ENCODE assay signal across 8 cellular contexts in the genomic region with DNA sequence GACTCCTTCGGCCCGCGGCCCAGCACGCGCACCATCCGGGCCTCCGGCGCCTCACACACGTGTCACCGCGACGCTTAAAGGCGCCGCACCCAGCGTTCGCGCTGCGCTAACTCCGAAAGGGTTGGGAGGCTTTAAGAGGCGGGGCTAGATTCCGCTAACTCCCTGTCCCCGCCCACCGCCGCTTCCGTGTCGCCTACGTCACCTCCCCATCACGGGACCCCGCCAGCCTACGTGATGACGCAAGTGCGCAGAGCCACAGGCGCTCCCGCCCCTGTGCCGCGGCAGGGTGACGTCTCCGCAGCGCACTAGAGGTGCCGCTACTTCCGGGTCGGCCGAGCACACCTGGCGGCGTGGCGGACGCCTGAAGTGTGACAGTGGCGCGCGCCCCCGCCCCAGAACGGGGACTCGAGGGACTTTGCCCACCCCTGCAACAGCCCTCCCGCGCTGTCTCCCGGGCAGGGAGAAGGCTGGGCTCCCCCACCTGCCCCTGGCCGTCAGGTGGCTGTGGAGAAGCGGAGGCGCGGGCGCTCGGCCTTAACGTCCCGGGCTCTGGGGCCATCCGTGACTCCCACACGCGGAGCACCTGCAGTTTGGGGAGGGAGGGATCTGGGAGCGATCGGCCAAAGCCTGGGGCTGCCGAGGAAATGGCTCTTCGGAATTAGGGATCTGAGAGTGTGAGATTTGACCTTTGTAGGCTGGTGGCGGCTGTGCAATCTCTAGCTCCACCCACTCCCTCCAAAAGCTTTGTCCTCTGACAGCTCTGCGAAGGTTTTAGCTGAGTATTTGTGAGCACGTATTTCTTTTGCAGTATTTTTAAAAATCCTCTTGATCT. TPM values are rescaled to one million over a fixed set of nuclear protein-coding genes. Genes with fewer than 3 reads are reported as not detected.
DNase-seq lines count a peak whose midpoint lies in the region; ATAC-seq and TF ChIP-seq lines count a peak whose summit lies in the region.

USP36 (minus strand) TSS at position 35 of the 832 bp plus-strand sequence. CDS start 4,451 bp downstream, outside the sequence.

- H3K9me3 ChIP-seq in mucosa of stomach (ENCODE audit: control insufficient read depth, low read length): no peaks in the 10 kb centered on the region

- H3K4me1 ChIP-seq in mucosa of stomach (ENCODE audit: control insufficient read depth, insufficient read depth, low read length): peaks cover 25% of the 10 kb centered on the region

- peaks cover 39% of the 10 kb centered on the region for H3K36me3 Mint-ChIP-seq in activated T-cell treated with anti-CD3 and anti-CD28 coated beads, Interleukin-2, amount 50 U/mL, for 24 hours (ENCODE audit: low read depth)

- H3K27me3 ChIP-seq in mucosa of stomach (ENCODE audit: control insufficient read depth, insufficient read depth, low read length): no peaks in the 10 kb centered on the region

- H3K9me3 Mint-ChIP-seq in activated T-cell treated with anti-CD3 and anti-CD28 coated beads, Interleukin-2, amount 50 U/mL, for 24 hours: no peaks in the 10 kb centered on the region

- in situ Hi-C loops in KBM-7 (cut with MboI; ENCODE audit: low pct_unique_long_range_greater_than_20kb, low sequenced_read_pairs): no loop called here

- H3K4me1 Mint-ChIP-seq in activated T-cell treated with anti-CD3 and anti-CD28 coated beads, Interleukin-2, amount 50 U/mL, for 24 hours (ENCODE audit: low read depth): peaks cover 52% of the 10 kb centered on the region

- H3K4me3 Mint-ChIP-seq in activated T-cell treated with anti-CD3 and anti-CD28 coated beads, Interleukin-2, amount 50 U/mL, for 24 hours: peak within 1 kb of the TSS; percentile 93

- peaks cover 7% of the 10 kb centered on the region for H3K36me3 ChIP-seq in mucosa of stomach (ENCODE audit: control insufficient read depth, insufficient read depth, low read length)

- DNase-seq in DMS153 treated with DMSO at 0.1 percent for 48 hours (lab: John Stamatoyannopoulos, UW; ENCODE audit: unreplicated experiment): peak; percentile 96
- peak; percentile 99 for DNase-seq in KBM-7
- DNase-seq in activated T-cell treated with anti-CD3 and anti-CD28 coated beads, Interleukin-2, amount 50 U/mL, for 24 hours: peak; percentile 100
- DNase-seq in erythroblast (lab: John Stamatoyannopoulos, UW): peak; percentile 100
- DNase-seq in stimulated activated CD8-positive, alpha-beta memory T cell treated with anti-CD3 and anti-CD28 coated beads, Interleukin-7, amount 100 ng/mL, for 1 hour (ENCODE audit: low read depth in 2 of 2): peak; percentile 100

- peak; percentile 95 for TF ChIP-seq POLR2A in erythroblast (IDR thresholded peaks at IDR 0.05; ENCODE audit: low read length)

- peak within 1 kb of the TSS; percentile 81 for H3K9ac ChIP-seq in mucosa of stomach (ENCODE audit: low read length)

- ATAC-seq in GM21717 (IDR thresholded peaks at IDR 0.05; ENCODE audit: unreplicated experiment): peak; percentile 85

- peak within 1 kb of the TSS; percentile 48 for H3K4me3 ChIP-seq in mucosa of stomach (ENCODE audit: low read length)

- H3K27ac Mint-ChIP-seq in activated T-cell treated with anti-CD3 and anti-CD28 coated beads, Interleukin-2, amount 50 U/mL, for 24 hours: peak within 1 kb of the TSS; percentile 97

- no peaks in the 10 kb centered on the region for H3K27me3 Mint-ChIP-seq in activated T-cell treated with anti-CD3 and anti-CD28 coated beads, Interleukin-2, amount 50 U/mL, for 24 hours

TF ChIP-seq in PFSK-1, 5 proteins besides CTCF, POLR2A, EP300 and RAD21:
- peak; percentile 61; the same call in 1 of the 2 replicates for TF ChIP-seq TAF1 (IDR thresholded peaks at IDR 0.05; ENCODE audit: borderline replicate concordance, insufficient read depth, low read length)
- peak; percentile 97 for TF ChIP-seq FOXP2 (optimal IDR thresholded peaks at IDR 0.05; ENCODE audit: borderline replicate concordance, extremely low read depth, extremely low read length, insufficient read depth)
- peak; percentile 59 for TF ChIP-seq POLR2AphosphoS5 (IDR thresholded peaks at IDR 0.05; ENCODE audit: low read depth, low read length)
- 0 out of 4 replicates have a peak, but pooled peaks of 1 of the 2 experiments have one; percentile 4 for TF ChIP-seq REST (IDR thresholded peaks at IDR 0.05; ENCODE audit: insufficient read depth in 1 of 2, low read depth in 2 of 2, low read length in 2 of 2)
- peak; percentile 96 for TF ChIP-seq SIN3A (IDR thresholded peaks at IDR 0.05; ENCODE audit: borderline replicate concordance, insufficient read depth, low read length)

RNA-seq across cellular contexts. Expression of gene USP36, which starts in this region (rescaled TPM):
- 132 TPM for polyA plus RNA-seq in PFSK-1 (2012; ENCODE audit: insufficient read length, low read depth)

Comparison
In these comparisons a context has a peak if more than half of its experiments do, and no peak if none do; other contexts are left out.
1. Peak in every context shown above with its lines: DNase-seq, ATAC-seq and H3K4me3 ChIP-seq.